Comparison of ENCODE assay signal across 8 cellular contexts in genomic region chr2:214809751-214810564, GRCh38. TPM values are rescaled to one million over a fixed set of nuclear protein-coding genes. Genes with fewer than 3 reads are reported as not detected.
DNase-seq lines count a peak whose midpoint lies in the region; ATAC-seq and TF ChIP-seq lines count a peak whose summit lies in the region.

No MANE protein-coding gene starts in this region.

- ATAC-seq in GM19328 (IDR thresholded peaks at IDR 0.05; ENCODE audit: unreplicated experiment), result peak; percentile 90
- ATAC-seq in HG03469 (IDR thresholded peaks at IDR 0.05; ENCODE audit: unreplicated experiment), result peak; percentile 91

- H3K36me3 ChIP-seq in liver (ENCODE audit: control insufficient read depth in 4 of 4, insufficient read depth in 3 of 4, low read depth in 1 of 4, low read length in 3 of 4), result no peaks in the 10 kb centered on the region

- peak overlapping the region; percentile 57 to 72 (median 68) for H3K4me3 ChIP-seq in liver (ENCODE audit: low read depth in 1 of 3, low read length in 3 of 3)

- WGBS in liver, result 1% methylated on average over 63 of the region's 63 CpGs

- H3K9me3 ChIP-seq in liver (ENCODE audit: control insufficient read depth in 4 of 4, low read length in 3 of 4), result no peaks in the 10 kb centered on the region

- H3K27ac ChIP-seq in liver (ENCODE audit: low read depth in 1 of 2, low read length in 2 of 2), result peak overlapping the region; percentile 18 to 88

- peaks cover 0 to 23% (median 4%) of the 10 kb centered on the region in 4 donors for H3K4me1 ChIP-seq in liver (ENCODE audit: control insufficient read depth in 4 of 4, insufficient read depth in 4 of 4, low read length in 3 of 4)

- TF ChIP-seq RAD21 in liver (IDR thresholded peaks at IDR 0.05), result no peak

- H3K9ac ChIP-seq in liver (ENCODE audit: low read depth in 1 of 2, low read length in 2 of 2), result peak overlapping the region; percentile 66 to 72

- DNase-seq in C1 segment of cervical spinal cord (lab: John Stamatoyannopoulos, UW) (peak; percentile 46 to 98 (median 93)), NCI-H69 (lab: John Stamatoyannopoulos, UW) (peak; percentile 92), dermis blood vessel endothelial cell (peak; percentile 99)
- DNase-seq in activated CD4-positive, alpha-beta T cell treated with anti-CD3 and anti-CD28 coated beads, Interleukin-2, amount 50 U/mL, for 1 hour, result peak; percentile 93
- DNase-seq in stimulated activated CD4-positive, alpha-beta T cell treated with anti-CD3 and anti-CD28 coated beads, Interleukin-4, amount 100 ng/mL, for 1 hour, result peak; percentile 98

- no peak for TF ChIP-seq CTCF in liver (IDR thresholded peaks at IDR 0.05; ENCODE audit: low read depth, low read length, missing input control)

- no peaks in the 10 kb centered on the region for H3K27me3 ChIP-seq in liver (ENCODE audit: control insufficient read depth in 4 of 4, insufficient read depth in 4 of 4, low read length in 3 of 4)

TF ChIP-seq in liver, 16 proteins besides CTCF, POLR2A, EP300 and RAD21:
- peak in 1 of 2 donors; percentile 12 for TF ChIP-seq JUND (IDR thresholded peaks at IDR 0.05)
- TF ChIP-seq REST (IDR thresholded peaks at IDR 0.05), result no peak
- TF ChIP-seq EGR1 (IDR thresholded peaks at IDR 0.05; ENCODE audit: low read depth in 2 of 2), result no peak
- peak; percentile 43 for TF ChIP-seq YY1 (IDR thresholded peaks at IDR 0.05)
- no peak for TF ChIP-seq GABPA (IDR thresholded peaks at IDR 0.05 in 1 of 2, conservative IDR thresholded peaks at IDR 0.05 in 1 of 2)
- no peak for TF ChIP-seq NR2F2 (IDR thresholded peaks at IDR 0.05)
- no peak for TF ChIP-seq HNF4G (IDR thresholded peaks at IDR 0.05)
- TF ChIP-seq RXRA (IDR thresholded peaks at IDR 0.05), result peak in 1 of 2 donors; percentile 7
- TF ChIP-seq FOXA2 (IDR thresholded peaks at IDR 0.05), result no peak
- peak; percentile 81 for TF ChIP-seq SP1 (IDR thresholded peaks at IDR 0.05)
- peak; percentile 85 for TF ChIP-seq ZBTB33 (IDR thresholded peaks at IDR 0.05)
- peak; percentile 37 for TF ChIP-seq MAX (IDR thresholded peaks at IDR 0.05)
- TF ChIP-seq HNF4A (conservative IDR thresholded peaks at IDR 0.05), result no peak
- no peak for TF ChIP-seq TAF1 (conservative IDR thresholded peaks at IDR 0.05)
- no peak for TF ChIP-seq ATF3 (IDR thresholded peaks at IDR 0.05)
- TF ChIP-seq FOXA1 (IDR thresholded peaks at IDR 0.05), result peak; percentile 21

RNA-seq across cellular contexts. Expression of gene BARD1, which starts 0.5 kb away (rescaled TPM):
- 20.4 and 21.1 TPM in 2 replicates for total RNA-seq in dermis blood vessel endothelial cell
- total RNA-seq in liver, result 10 to 100 TPM in 1 of 2 donors, 1 to 10 TPM in 1; 3.8 to 11.3 TPM
- 1 to 10 TPM in 1 of 2 donors, under 1 TPM in 1; 0.54 to 2.3 TPM for polyA plus RNA-seq in liver

Comparison
In these comparisons a context has a peak if more than half of its experiments do, and no peak if none do; other contexts are left out.
1. Peak in every context shown above with its lines: DNase-seq, ATAC-seq, H3K4me3 ChIP-seq and H3K27ac ChIP-seq.